ENCODE assay signal across 16 cellular contexts in genomic region chr11:73186886-73187285, GRCh38. TPM values are rescaled to one million over a fixed set of nuclear protein-coding genes. Genes with fewer than 3 reads are reported as not detected.
"Had no signal": no experiment of that assay in that cellular context is flagged by ENCODE, and none has a peak within 500 bp of the region (broad histone marks: within the 10 kb centered on the region; RNA-seq: fewer than 3 reads in every experiment).

No MANE protein-coding gene starts in this region.

- DNase-seq: activated CD4-positive, alpha-beta T cell treated with anti-CD3 and anti-CD28 coated beads for 4 hours; activated CD8-positive, alpha-beta T cell treated with anti-CD3 and anti-CD28 coated beads, Interleukin-2, amount 10 ng/mL, durations not matched to agents 7 days and 5 days; anterior cingulate cortex; dorsolateral prefrontal cortex; foreskin melanocyte; heart left ventricle; stimulated activated CD4-positive, alpha-beta T cell treated with anti-CD3 and anti-CD28 coated beads, Interleukin-4, amount 100 ng/mL, for 1 hour; stimulated activated naive CD8-positive, alpha-beta T cell treated with anti-CD3 and anti-CD28 coated beads, Interleukin-15, amount 100 ng/mL, for 72 hours; T-cell had no signal

- ATAC-seq: activated CD8-positive, alpha-beta T cell treated with anti-CD3 and anti-CD28 coated beads, Interleukin-2, amount 10 ng/mL, durations not matched to agents 7 days and 5 days; heart left ventricle; left lobe of liver; natural killer cell treated with Interleukin-12 subunit alpha and Interleukin-12 subunit beta and Interleukin-15 and Interleukin-18, amount 100 ng/mL, for 72 hours; stimulated activated naive CD8-positive, alpha-beta T cell treated with anti-CD3 and anti-CD28 coated beads, Interleukin-15, amount 100 ng/mL, for 72 hours; T-cell had no signal

- H3K36me3 Mint-ChIP-seq: activated naive CD8-positive, alpha-beta T cell; natural killer cell treated with Interleukin-12 subunit alpha and Interleukin-12 subunit beta and Interleukin-15 and Interleukin-18, amount 100 ng/mL, for 72 hours; T-cell had no signal

- H3K27ac Mint-ChIP-seq: activated CD8-positive, alpha-beta T cell treated with anti-CD3 and anti-CD28 coated beads, Interleukin-2, amount 10 ng/mL, durations not matched to agents 7 days and 5 days; activated naive CD8-positive, alpha-beta T cell; activated T-helper 2 cell treated with anti-CD3 and anti-CD28 coated beads, Interferon-gamma antibody, Interleukin-2, Interleukin-4, amounts not matched to agents 10 μg/mL and 5 μg/mL and 100 μg/mL, durations not matched to agents 14 hours and 24 hours and 36 hours; natural killer cell treated with Interleukin-12 subunit alpha and Interleukin-12 subunit beta and Interleukin-15 and Interleukin-18, amount 100 ng/mL, for 72 hours; stimulated activated naive CD8-positive, alpha-beta T cell treated with anti-CD3 and anti-CD28 coated beads, Interleukin-15, amount 100 ng/mL, for 72 hours; T-cell had no signal

- H3K4me3 Mint-ChIP-seq: activated CD8-positive, alpha-beta T cell treated with anti-CD3 and anti-CD28 coated beads, Interleukin-2, amount 10 ng/mL, durations not matched to agents 7 days and 5 days; activated naive CD8-positive, alpha-beta T cell; natural killer cell treated with Interleukin-12 subunit alpha and Interleukin-12 subunit beta and Interleukin-15 and Interleukin-18, amount 100 ng/mL, for 72 hours; stimulated activated naive CD8-positive, alpha-beta T cell treated with anti-CD3 and anti-CD28 coated beads, Interleukin-15, amount 100 ng/mL, for 72 hours; T-cell had no signal

- H3K9me3 Mint-ChIP-seq: activated T-helper 2 cell treated with anti-CD3 and anti-CD28 coated beads, Interferon-gamma antibody, Interleukin-2, Interleukin-4, amounts not matched to agents 10 μg/mL and 5 μg/mL and 100 μg/mL, durations not matched to agents 14 hours and 24 hours and 36 hours; natural killer cell treated with Interleukin-12 subunit alpha and Interleukin-12 subunit beta and Interleukin-15 and Interleukin-18, amount 100 ng/mL, for 72 hours; stimulated activated naive CD8-positive, alpha-beta T cell treated with anti-CD3 and anti-CD28 coated beads, Interleukin-15, amount 100 ng/mL, for 72 hours; T-cell had no signal

- H3K27me3 ChIP-seq: dorsolateral prefrontal cortex, heart left ventricle, ovary, thyroid gland, vagina had no signal

- H3K27ac ChIP-seq: dorsolateral prefrontal cortex, ovary, vagina had no signal

- H3K4me3 ChIP-seq: dorsolateral prefrontal cortex, heart left ventricle, ovary, thyroid gland, vagina had no signal

- H3K36me3 ChIP-seq: heart left ventricle, ovary, thyroid gland, vagina had no signal

- H3K9me3 ChIP-seq: heart left ventricle, ovary, thyroid gland, vagina had no signal

RNA-seq across cellular contexts. Expression of gene P2RY2, which starts 31.2 kb away (rescaled TPM):
- total RNA-seq: activated CD8-positive, alpha-beta T cell treated with anti-CD3 and anti-CD28 coated beads, Interleukin-2, amount 10 ng/mL, durations not matched to agents 7 days and 5 days; activated T-helper 2 cell treated with anti-CD3 and anti-CD28 coated beads, Interferon-gamma antibody, Interleukin-2, Interleukin-4, amounts not matched to agents 10 μg/mL and 5 μg/mL and 100 μg/mL, durations not matched to agents 14 hours and 24 hours and 36 hours had no signal
